37 cellular contexts compared by ENCODE assay signal in the genomic region with DNA sequence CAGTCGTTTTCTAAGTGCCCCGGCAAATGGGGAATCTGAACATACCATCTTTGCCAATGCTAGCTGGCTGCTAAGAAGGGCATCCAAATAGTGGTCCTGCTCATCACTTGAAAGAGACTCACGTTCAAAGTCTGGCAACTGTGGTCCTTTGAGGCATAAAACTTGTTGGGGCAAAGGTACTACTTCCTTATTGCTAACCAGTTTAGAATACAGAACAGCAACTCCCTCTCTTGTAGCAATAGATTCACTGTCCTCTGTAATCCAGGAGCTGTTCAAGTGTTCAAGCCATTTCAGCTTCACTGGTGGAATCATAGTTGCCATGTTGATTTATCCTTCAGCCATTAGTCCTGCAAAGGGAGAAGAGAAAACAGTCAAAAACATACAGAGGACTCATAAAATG.
"Had no signal": no experiment of that assay in that cellular context is flagged by ENCODE, and none has a peak within 500 bp of the region (broad histone marks: within the 10 kb centered on the region; RNA-seq: fewer than 3 reads in every experiment).

No MANE protein-coding gene starts in this region.

- H3K4me1 ChIP-seq: adrenal gland, ascending aorta, body of pancreas, breast epithelium had no signal

- H3K27ac Mint-ChIP-seq: activated naive CD4-positive, alpha-beta T cell treated with anti-CD3 and anti-CD28 coated beads for 36 hours; activated naive CD4-positive, alpha-beta T cell treated with anti-CD3 and anti-CD28 coated beads, Interleukin-2, amount 10 ng/mL, durations not matched to agents 7 days and 5 days; activated naive CD4-positive, alpha-beta T cell treated with anti-CD3 and anti-CD28 coated beads, Interleukin-2, amount 50 U/mL, for 24 hours; activated naive CD4-positive, alpha-beta T cell treated with anti-CD3 and anti-CD28 coated beads, Interleukin-2, amount 50 U/mL, for 72 hours; activated naive CD8-positive, alpha-beta T cell; activated naive CD8-positive, alpha-beta T cell treated with anti-CD3 and anti-CD28 coated beads for 36 hours; activated naive CD8-positive, alpha-beta T cell treated with anti-CD3 and anti-CD28 coated beads, Interleukin-2, amount 10 ng/mL, durations not matched to agents 7 days and 5 days; activated T-cell treated with anti-CD3 and anti-CD28 coated beads, Interleukin-2, amount 50 U/mL, for 24 hours; activated T-cell treated with anti-CD3 and anti-CD28 coated beads, Interleukin-2, amount 50 U/mL, for 72 hours; activated T-helper 1 cell treated with anti-CD3 and anti-CD28 coated beads, Interleukin-12 subunit alpha, Interleukin-12 subunit beta, Interleukin-2, Interleukin-4 antibody, amounts not matched to agents 30 ng/mL and 10 ng/mL and 1 ng/mL, durations not matched to agents 14 hours and 24 hours and 36 hours; activated T-helper 2 cell treated with anti-CD3 and anti-CD28 coated beads, Interferon-gamma antibody, Interleukin-2, Interleukin-4, amounts not matched to agents 10 μg/mL and 5 μg/mL and 100 μg/mL, durations not matched to agents 14 hours and 24 hours and 36 hours; brain had no signal

- H3K4me3 Mint-ChIP-seq: activated naive CD4-positive, alpha-beta T cell treated with anti-CD3 and anti-CD28 coated beads for 36 hours; activated naive CD4-positive, alpha-beta T cell treated with anti-CD3 and anti-CD28 coated beads, Interleukin-2, amount 10 ng/mL, durations not matched to agents 7 days and 5 days; activated naive CD4-positive, alpha-beta T cell treated with anti-CD3 and anti-CD28 coated beads, Interleukin-2, amount 50 U/mL, for 24 hours; activated naive CD8-positive, alpha-beta T cell; activated naive CD8-positive, alpha-beta T cell treated with anti-CD3 and anti-CD28 coated beads for 36 hours; activated naive CD8-positive, alpha-beta T cell treated with anti-CD3 and anti-CD28 coated beads, Interleukin-2, amount 10 ng/mL, durations not matched to agents 7 days and 5 days; activated naive CD8-positive, alpha-beta T cell treated with anti-CD3 and anti-CD28 coated beads, Interleukin-2, amount 50 U/mL, for 24 hours; activated T-cell treated with anti-CD3 and anti-CD28 coated beads, Interleukin-2, amount 50 U/mL, for 24 hours; activated T-cell treated with anti-CD3 and anti-CD28 coated beads, Interleukin-2, amount 50 U/mL, for 4 hours; activated T-cell treated with anti-CD3 and anti-CD28 coated beads, Interleukin-2, amount 50 U/mL, for 72 hours; activated T-helper 1 cell treated with anti-CD3 and anti-CD28 coated beads, Interleukin-12 subunit alpha, Interleukin-12 subunit beta, Interleukin-2, Interleukin-4 antibody, amounts not matched to agents 30 ng/mL and 10 ng/mL and 1 ng/mL, durations not matched to agents 14 hours and 24 hours and 36 hours; activated T-helper 17 cell treated with anti-CD3 and anti-CD28 coated beads, Interleukin-2, amount 50 U/mL, for 72 hours; brain had no signal

- DNase-seq: activated effector memory CD4-positive, alpha-beta T cell treated with anti-CD3 and anti-CD28 coated beads, Interleukin-2, amount 50 U/mL, for 16 hours; activated effector memory CD4-positive, alpha-beta T cell treated with Interleukin-2 at 50 U/mL for 16 hours; activated gamma-delta T cell; activated gamma-delta T cell treated with Interleukin-2 at 50 U/mL for 16 hours; activated naive CD4-positive, alpha-beta T cell; activated naive CD4-positive, alpha-beta T cell treated with anti-CD3 and anti-CD28 coated beads for 36 hours; activated naive CD4-positive, alpha-beta T cell treated with anti-CD3 and anti-CD28 coated beads, Interleukin-2, amount 10 ng/mL, durations not matched to agents 7 days and 5 days; activated naive CD4-positive, alpha-beta T cell treated with anti-CD3 and anti-CD28 coated beads, Interleukin-2, amount 50 U/mL, for 16 hours; activated naive CD4-positive, alpha-beta T cell treated with Interleukin-2 at 50 U/mL for 16 hours; activated naive CD8-positive, alpha-beta T cell treated with anti-CD3 and anti-CD28 coated beads for 36 hours; activated naive CD8-positive, alpha-beta T cell treated with anti-CD3 and anti-CD28 coated beads, Interleukin-2, amount 10 ng/mL, durations not matched to agents 7 days and 5 days; activated naive CD8-positive, alpha-beta T cell treated with anti-CD3 and anti-CD28 coated beads, Interleukin-2, amount 50 U/mL, for 24 hours; activated T-cell treated with anti-CD3 and anti-CD28 coated beads, Interleukin-2, amount 50 U/mL, for 1 hour; activated T-cell treated with anti-CD3 and anti-CD28 coated beads, Interleukin-2, amount 50 U/mL, for 24 hours; activated T-cell treated with anti-CD3 and anti-CD28 coated beads, Interleukin-2, amount 50 U/mL, for 4 hours; activated T-cell treated with anti-CD3 and anti-CD28 coated beads, Interleukin-2, amount 50 U/mL, for 48 hours; activated T-cell treated with anti-CD3 and anti-CD28 coated beads, Interleukin-2, amount 50 U/mL, for 72 hours; adrenal gland; amniotic stem cell; amygdala; anterior cingulate cortex; body of pancreas; brain microvascular endothelial cell; caudate nucleus; central memory CD4-positive, alpha-beta T cell; cerebellar nuclear complex had no signal

- H3K27me3 Mint-ChIP-seq: activated naive CD4-positive, alpha-beta T cell treated with anti-CD3 and anti-CD28 coated beads, Interleukin-2, amount 10 ng/mL, durations not matched to agents 7 days and 5 days; activated naive CD4-positive, alpha-beta T cell treated with anti-CD3 and anti-CD28 coated beads, Interleukin-2, amount 50 U/mL, for 24 hours; activated naive CD8-positive, alpha-beta T cell; activated naive CD8-positive, alpha-beta T cell treated with anti-CD3 and anti-CD28 coated beads for 36 hours; activated naive CD8-positive, alpha-beta T cell treated with anti-CD3 and anti-CD28 coated beads, Interleukin-2, amount 10 ng/mL, durations not matched to agents 7 days and 5 days; activated naive CD8-positive, alpha-beta T cell treated with anti-CD3 and anti-CD28 coated beads, Interleukin-2, amount 50 U/mL, for 24 hours; activated T-cell treated with anti-CD3 and anti-CD28 coated beads, Interleukin-2, amount 50 U/mL, for 24 hours; activated T-helper 17 cell treated with anti-CD3 and anti-CD28 coated beads, Interleukin-2, amount 50 U/mL, for 72 hours; central memory CD8-positive, alpha-beta T cell had no signal

- H3K4me3 ChIP-seq: adrenal gland, ascending aorta, body of pancreas, breast epithelium, cardiac muscle cell had no signal

- H3K9me3 ChIP-seq: adrenal gland, ascending aorta, body of pancreas, breast epithelium had no signal

- ATAC-seq: activated naive CD4-positive, alpha-beta T cell treated with anti-CD3 and anti-CD28 coated beads, Interleukin-2, amount 50 U/mL, for 72 hours; activated naive CD8-positive, alpha-beta T cell treated with anti-CD3 and anti-CD28 coated beads, Interleukin-2, amount 50 U/mL, for 24 hours; activated T-cell treated with anti-CD3 and anti-CD28 coated beads, Interleukin-2, amount 50 U/mL, for 4 hours; activated T-cell treated with anti-CD3 and anti-CD28 coated beads, Interleukin-2, amount 50 U/mL, for 72 hours; activated T-helper 17 cell treated with anti-CD3 and anti-CD28 coated beads, Interleukin-2, amount 50 U/mL, for 72 hours; body of pancreas had no signal

- H3K9me3 Mint-ChIP-seq: activated naive CD4-positive, alpha-beta T cell treated with anti-CD3 and anti-CD28 coated beads for 36 hours; activated naive CD4-positive, alpha-beta T cell treated with anti-CD3 and anti-CD28 coated beads, Interleukin-2, amount 10 ng/mL, durations not matched to agents 7 days and 5 days; activated naive CD4-positive, alpha-beta T cell treated with anti-CD3 and anti-CD28 coated beads, Interleukin-2, amount 50 U/mL, for 24 hours; activated naive CD4-positive, alpha-beta T cell treated with anti-CD3 and anti-CD28 coated beads, Interleukin-2, amount 50 U/mL, for 72 hours; activated naive CD8-positive, alpha-beta T cell treated with anti-CD3 and anti-CD28 coated beads for 36 hours; activated T-cell treated with anti-CD3 and anti-CD28 coated beads, Interleukin-2, amount 50 U/mL, for 24 hours; activated T-cell treated with anti-CD3 and anti-CD28 coated beads, Interleukin-2, amount 50 U/mL, for 4 hours; activated T-helper 1 cell treated with anti-CD3 and anti-CD28 coated beads, Interleukin-12 subunit alpha, Interleukin-12 subunit beta, Interleukin-2, Interleukin-4 antibody, amounts not matched to agents 30 ng/mL and 10 ng/mL and 1 ng/mL, durations not matched to agents 14 hours and 24 hours and 36 hours; activated T-helper 17 cell treated with anti-CD3 and anti-CD28 coated beads, Interleukin-2, amount 50 U/mL, for 72 hours; activated T-helper 2 cell treated with anti-CD3 and anti-CD28 coated beads, Interferon-gamma antibody, Interleukin-2, Interleukin-4, amounts not matched to agents 10 μg/mL and 5 μg/mL and 100 μg/mL, durations not matched to agents 14 hours and 24 hours and 36 hours; central memory CD8-positive, alpha-beta T cell had no signal

- H3K27ac ChIP-seq: adrenal gland, ascending aorta, body of pancreas, brain microvascular endothelial cell, breast epithelium, cardiac muscle cell had no signal

- H3K27me3 ChIP-seq: adrenal gland, ascending aorta, body of pancreas, brain microvascular endothelial cell, breast epithelium, cardiac muscle cell had no signal
